ENCODE assay signal across 8 cellular contexts in the genomic region with DNA sequence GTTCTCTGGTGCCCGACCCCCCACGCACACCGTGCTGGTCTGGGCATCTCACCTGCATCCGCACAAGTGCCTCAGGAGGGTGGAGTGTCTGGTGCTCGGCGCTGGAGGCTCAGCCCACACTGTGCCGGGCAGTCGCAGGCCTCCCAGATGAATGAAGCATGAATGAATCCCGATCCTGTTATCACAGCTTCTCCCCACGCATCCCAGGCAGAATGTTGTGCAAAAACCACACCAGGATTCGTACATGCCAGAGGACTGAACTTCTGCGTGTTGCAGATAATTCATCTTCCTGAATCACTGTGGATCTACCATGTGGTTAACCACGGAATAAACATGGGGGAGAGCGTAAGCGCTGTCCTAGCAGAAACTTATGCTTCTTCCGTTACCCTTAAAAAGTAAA. TPM values are rescaled to one million over a fixed set of nuclear protein-coding genes. Genes with fewer than 3 reads are reported as not detected.
DNase-seq lines count a peak whose midpoint lies in the region; ATAC-seq and TF ChIP-seq lines count a peak whose summit lies in the region.
"Not testable (repeated sequence)": the region's sequence is repeated elsewhere in the genome, so short reads cannot be mapped to it uniquely, and the experiment has no call there.

No MANE protein-coding gene starts in this region.

- H3K27me3 ChIP-seq in CD8-positive, alpha-beta memory T cell (ENCODE audit: insufficient read depth, low read length, poor library complexity, severe bottlenecking); SJCRH30; adipocyte (replicated peaks; ENCODE audit: control insufficient read depth, insufficient read depth, low read length); fibroblast of lung (ENCODE audit: control insufficient read depth, insufficient read depth, low read length): not testable (repeated sequence)

- H3K4me1 ChIP-seq in CD8-positive, alpha-beta memory T cell (ENCODE audit: insufficient read depth, low read length); SJCRH30; adipocyte (ENCODE audit: control insufficient read depth, insufficient read depth, low read length); fibroblast of lung (ENCODE audit: control insufficient read depth, extremely low read depth, insufficient read depth, low read length); mucosa of descending colon (ENCODE audit: low read depth): not testable (repeated sequence)

- not testable (repeated sequence) for TF ChIP-seq CTCF in fibroblast of lung (conservative IDR thresholded peaks at IDR 0.05 in 1 of 2, IDR thresholded peaks at IDR 0.05 in 1 of 2; ENCODE audit: low read depth in 1 of 2, low read length in 2 of 2); mucosa of descending colon (IDR thresholded peaks at IDR 0.05)

- H4K20me1 ChIP-seq in fibroblast of lung (ENCODE audit: control insufficient read depth, extremely low read depth, insufficient read depth, low read length): not testable (repeated sequence)

- H3K4me3 ChIP-seq in CD8-positive, alpha-beta memory T cell (ENCODE audit: low read length): peak overlapping the region; percentile 28
- H3K4me3 ChIP-seq in SJCRH30; adipocyte (ENCODE audit: low read length); fibroblast of lung (replicated peaks in 1 of 4; ENCODE audit: control extremely low read depth in 1 of 4, insufficient read depth in 1 of 4, low read depth in 3 of 4, low read length in 4 of 4); mucosa of descending colon: not testable (repeated sequence)

- H3K27me3 Mint-ChIP-seq in CD8-positive, alpha-beta memory T cell; activated CD8-positive, alpha-beta T cell treated with anti-CD3 and anti-CD28 coated beads, Interleukin-2, amount 10 ng/mL, durations not matched to agents 7 days and 5 days (ENCODE audit: low read depth): not testable (repeated sequence)

- H3K9me3 Mint-ChIP-seq in CD8-positive, alpha-beta memory T cell; activated CD8-positive, alpha-beta T cell treated with anti-CD3 and anti-CD28 coated beads, Interleukin-2, amount 10 ng/mL, durations not matched to agents 7 days and 5 days (ENCODE audit: insufficient read depth): not testable (repeated sequence)

- H3K4me2 ChIP-seq in fibroblast of lung (ENCODE audit: extremely low read depth, insufficient read depth, low read length): not testable (repeated sequence)

- H3K27ac ChIP-seq in CD8-positive, alpha-beta memory T cell (ENCODE audit: low read depth, low read length); fibroblast of lung (ENCODE audit: insufficient read depth, low read length): not testable (repeated sequence)
- peak overlapping the region; percentile 16; the same call in 1 of the 2 replicates for H3K27ac ChIP-seq in SJCRH30

- H3K79me2 ChIP-seq in fibroblast of lung (ENCODE audit: control insufficient read depth, insufficient read depth, low read length): not testable (repeated sequence)

- ATAC-seq in activated CD8-positive, alpha-beta T cell treated with anti-CD3 and anti-CD28 coated beads, Interleukin-2, amount 10 ng/mL, durations not matched to agents 7 days and 5 days: peak; percentile 83
- ATAC-seq in mucosa of descending colon: peak; percentile 35

- H3K36me3 Mint-ChIP-seq in CD8-positive, alpha-beta memory T cell: peaks cover 0 to 23% (median 0%) of the 10 kb centered on the region in 3 donors
- not testable (repeated sequence) for H3K36me3 Mint-ChIP-seq in activated CD8-positive, alpha-beta T cell treated with anti-CD3 and anti-CD28 coated beads, Interleukin-2, amount 10 ng/mL, durations not matched to agents 7 days and 5 days (ENCODE audit: low read depth)

- H3K9ac ChIP-seq in adipocyte (ENCODE audit: low read length); fibroblast of lung (ENCODE audit: insufficient read depth, low read length): not testable (repeated sequence)

- DNase-seq in CD8-positive, alpha-beta memory T cell: peak in 3 of 5 donors; percentile 29 to 47 (median 46)
- DNase-seq in M059J (ENCODE audit: low read depth): peak; percentile 82
- DNase-seq in SJCRH30: peak; percentile 15 to 46
- DNase-seq in activated CD8-positive, alpha-beta T cell treated with anti-CD3 and anti-CD28 coated beads, Interleukin-2, amount 10 ng/mL, durations not matched to agents 7 days and 5 days: peak; percentile 46
- peak; percentile 53 for DNase-seq in adipocyte (ENCODE audit: low read depth)
- peak; percentile 93 to 97 for DNase-seq in fibroblast of lung (ENCODE audit: low read depth in 2 of 2)
- not testable (repeated sequence) for DNase-seq in mucosa of descending colon
- peak; percentile 30 for DNase-seq in stromal cell of bone marrow (ENCODE audit: low read depth)

- not testable (repeated sequence) for H3K36me3 ChIP-seq in CD8-positive, alpha-beta memory T cell (ENCODE audit: insufficient read depth, low read length); SJCRH30; fibroblast of lung (ENCODE audit: control insufficient read depth, insufficient read depth, low read length); mucosa of descending colon (ENCODE audit: low read depth)
- H3K36me3 ChIP-seq in adipocyte (ENCODE audit: control insufficient read depth, insufficient read depth, low read length, severe bottlenecking): peaks cover 10% of the 10 kb centered on the region

- CTCF ChIA-PET in CD8-positive, alpha-beta memory T cell (lab: Charles Lee); activated CD8-positive, alpha-beta T cell treated with anti-CD3 and anti-CD28 coated beads, Interleukin-2, amount 10 ng/mL, durations not matched to agents 7 days and 5 days (lab: Charles Lee): not testable (repeated sequence)

- intact Hi-C loops in mucosa of descending colon (cut with DNase I, micrococcal nuclease): not testable (repeated sequence)

- peak overlapping the region in 6 of 7 donors; percentile 27 to 76 (median 68) for H3K4me3 Mint-ChIP-seq in CD8-positive, alpha-beta memory T cell
- H3K4me3 Mint-ChIP-seq in activated CD8-positive, alpha-beta T cell treated with anti-CD3 and anti-CD28 coated beads, Interleukin-2, amount 10 ng/mL, durations not matched to agents 7 days and 5 days: not testable (repeated sequence)

- peaks cover 32 to 42% (median 37%) of the 10 kb centered on the region in 3 donors for H3K4me1 Mint-ChIP-seq in CD8-positive, alpha-beta memory T cell
- peaks cover 20% of the 10 kb centered on the region for H3K4me1 Mint-ChIP-seq in activated CD8-positive, alpha-beta T cell treated with anti-CD3 and anti-CD28 coated beads, Interleukin-2, amount 10 ng/mL, durations not matched to agents 7 days and 5 days (ENCODE audit: low read depth)

- H3K27ac Mint-ChIP-seq in CD8-positive, alpha-beta memory T cell: peak overlapping the region in 7 of 8 donors; percentile 36 to 85 (median 47)
- H3K27ac Mint-ChIP-seq in activated CD8-positive, alpha-beta T cell treated with anti-CD3 and anti-CD28 coated beads, Interleukin-2, amount 10 ng/mL, durations not matched to agents 7 days and 5 days: peak overlapping the region; percentile 51

- POLR2A ChIA-PET in CD8-positive, alpha-beta memory T cell (lab: Charles Lee); activated CD8-positive, alpha-beta T cell treated with anti-CD3 and anti-CD28 coated beads, Interleukin-2, amount 10 ng/mL, durations not matched to agents 7 days and 5 days (lab: Charles Lee): not testable (repeated sequence)

- not testable (repeated sequence) for H2AFZ ChIP-seq in fibroblast of lung (ENCODE audit: low read length)

- not testable (repeated sequence) for H3K9me3 ChIP-seq in CD8-positive, alpha-beta memory T cell (ENCODE audit: low read length); SJCRH30 (replicated peaks); adipocyte (ENCODE audit: control insufficient read depth, low read length); fibroblast of lung (ENCODE audit: control insufficient read depth, insufficient read depth, low read depth, low read length); mucosa of descending colon

RNA-seq across cellular contexts. Expression of a gene that starts 24.6 kb away (rescaled TPM):
- 10 to 100 TPM; 31.7 to 38.2 TPM for total RNA-seq in CD8-positive, alpha-beta memory T cell
- not detected for polyA plus RNA-seq in CD8-positive, alpha-beta memory T cell
- total RNA-seq in M059J (2014; rRNA removed; shearing (Covaris generic)): 49.1 and 50.6 TPM in 2 replicates
- 0.15 and 0.20 TPM in 2 replicates for total RNA-seq in SJCRH30 (2014; rRNA removed; shearing (Covaris generic))
- total RNA-seq in activated CD8-positive, alpha-beta T cell treated with anti-CD3 and anti-CD28 coated beads, Interleukin-2, amount 10 ng/mL, durations not matched to agents 7 days and 5 days: 10 to 100 TPM; 56.1 to 57.2 TPM
- total RNA-seq in fibroblast of lung: 6.2 and 26.4 TPM in 2 replicates
- 11.3 and 16.0 TPM in 2 replicates for polyA plus RNA-seq in fibroblast of lung
- 12.8 and 18.3 TPM in 2 replicates for polyA plus RNA-seq in fibroblast of lung (2012)
- polyA minus RNA-seq in fibroblast of lung (ENCODE audit: low replicate concordance): 18.5 and 28.2 TPM in 2 replicates
- total RNA-seq in mucosa of descending colon: 1 to 10 TPM; 2.0 to 3.2 (median 2.3) TPM

RNA-seq across cellular contexts. Expression of a gene that starts 25.5 kb away (rescaled TPM):
- 100 to 1,000 TPM in 1 of 2 experiments, 10 to 100 TPM in 1; 100.0 to 105 TPM for total RNA-seq in CD8-positive, alpha-beta memory T cell
- polyA plus RNA-seq in CD8-positive, alpha-beta memory T cell: 194 TPM
- total RNA-seq in M059J (2014; rRNA removed; shearing (Covaris generic)): 120 and 149 TPM in 2 replicates
- total RNA-seq in SJCRH30 (2014; rRNA removed; shearing (Covaris generic)): 40.1 and 43.8 TPM in 2 replicates
- 100 to 1,000 TPM in 1 of 2 experiments, 10 to 100 TPM in 1; 96.1 to 101 TPM for total RNA-seq in activated CD8-positive, alpha-beta T cell treated with anti-CD3 and anti-CD28 coated beads, Interleukin-2, amount 10 ng/mL, durations not matched to agents 7 days and 5 days
- total RNA-seq in fibroblast of lung (110 and 134 TPM in 2 replicates), mucosa of descending colon (100 to 1,000 TPM in 2 of 3 donors, 10 to 100 TPM in 1; 91.2 to 125 (median 122) TPM)
- polyA plus RNA-seq in fibroblast of lung: 165 and 190 TPM in 2 replicates
- polyA plus RNA-seq in fibroblast of lung (2012): 118 and 140 TPM in 2 replicates
- polyA minus RNA-seq in fibroblast of lung (ENCODE audit: low replicate concordance): 149 and 199 TPM in 2 replicates
